Comparison of ENCODE assay signal across 1 cellular context in genomic region chr7:6008668-6009611, GRCh38.
TF ChIP-seq lines count a peak whose summit lies in the region.

TSS of gene AIMP2 (plus strand) at chr7:6009272. CDS start at chr7:6009364, 92 bp downstream.
TSS of gene PMS2 (minus strand) at chr7:6009049. CDS start at chr7:6009019, 30 bp downstream.

TF ChIP-seq in K562, 482 proteins besides CTCF, POLR2A, EP300 and RAD21 (continued from another document and continues in another):
- TF ChIP-seq ZNF592 (IDR thresholded peaks at IDR 0.05) (peak; percentile 99), RBM39 (optimal IDR thresholded peaks at IDR 0.05; ENCODE audit: low read depth, low read length) (no peak), ASH1L (IDR thresholded peaks at IDR 0.05; ENCODE audit: borderline replicate concordance, low read depth, partially characterized antibody) (peak; percentile 83), ZNF589 (CRISPR knock-in tag; IDR thresholded peaks at IDR 0.05; ENCODE audit: low read depth) (peak; percentile 95), ZNF354B (CRISPR knock-in tag; IDR thresholded peaks at IDR 0.05) (no peak), MTA3 (IDR thresholded peaks at IDR 0.05; ENCODE audit: borderline replicate concordance) (peak; percentile 87), ZNF778 (CRISPR knock-in tag; IDR thresholded peaks at IDR 0.05) (no peak), STAG1 (CRISPR knock-in tag; IDR thresholded peaks at IDR 0.05; ENCODE audit: borderline replicate concordance) (peak; percentile 76), ZNF395 (CRISPR knock-in tag; IDR thresholded peaks at IDR 0.05) (peak; percentile 99), ILK (tag; IDR thresholded peaks at IDR 0.05; ENCODE audit: borderline replicate concordance, low read depth) (no peak), HDAC1 (IDR thresholded peaks at IDR 0.05) (peak; percentile 62 to 99; a peak in 3 of 4 replicates), PTRF (tag; IDR thresholded peaks at IDR 0.05) (no peak), GTF2E2 (tag; IDR thresholded peaks at IDR 0.05) (peak; percentile 79), RHOXF2B (CRISPR knock-in tag; conservative IDR thresholded peaks at IDR 0.05) (no peak), GMEB1 (CRISPR knock-in tag; IDR thresholded peaks at IDR 0.05) (peak; percentile 78), ZFP36 (IDR thresholded peaks at IDR 0.05; ENCODE audit: low read depth, low read length, partially characterized antibody) (no peak), PHF8 (IDR thresholded peaks at IDR 0.05; ENCODE audit: borderline replicate concordance, low read length) (peak; percentile 87), SMARCC2 (IDR thresholded peaks at IDR 0.05; ENCODE audit: low read depth) (no peak), ZNF449 (CRISPR knock-in tag; IDR thresholded peaks at IDR 0.05) (peak; percentile 72), ZNF24 (IDR thresholded peaks at IDR 0.05) (no peak), CREM (IDR thresholded peaks at IDR 0.05; ENCODE audit: low read depth) (peak; percentile 88), RBM34 (IDR thresholded peaks at IDR 0.05; ENCODE audit: borderline replicate concordance, insufficient read depth, low read length) (no peak), CC2D1A (IDR thresholded peaks at IDR 0.05) (peak; percentile 35; the same call in 1 of the 2 replicates), ZBTB40 (IDR thresholded peaks at IDR 0.05) (peak; percentile 81), ZBTB40 (CRISPR knock-in tag; IDR thresholded peaks at IDR 0.05) (no peak), ZBTB49 (CRISPR knock-in tag; IDR thresholded peaks at IDR 0.05; ENCODE audit: borderline replicate concordance) (no peak), ZNF232 (CRISPR knock-in tag; IDR thresholded peaks at IDR 0.05) (no peak), MTA1 (IDR thresholded peaks at IDR 0.05; ENCODE audit: borderline replicate concordance) (no peak), SRSF3 (IDR thresholded peaks at IDR 0.05; ENCODE audit: insufficient read depth, low read length) (no peak), ZHX1 (conservative IDR thresholded peaks at IDR 0.05; ENCODE audit: low read length) (no peak)
